Comparison of ENCODE assay signal across 29 cellular contexts in the genomic region with DNA sequence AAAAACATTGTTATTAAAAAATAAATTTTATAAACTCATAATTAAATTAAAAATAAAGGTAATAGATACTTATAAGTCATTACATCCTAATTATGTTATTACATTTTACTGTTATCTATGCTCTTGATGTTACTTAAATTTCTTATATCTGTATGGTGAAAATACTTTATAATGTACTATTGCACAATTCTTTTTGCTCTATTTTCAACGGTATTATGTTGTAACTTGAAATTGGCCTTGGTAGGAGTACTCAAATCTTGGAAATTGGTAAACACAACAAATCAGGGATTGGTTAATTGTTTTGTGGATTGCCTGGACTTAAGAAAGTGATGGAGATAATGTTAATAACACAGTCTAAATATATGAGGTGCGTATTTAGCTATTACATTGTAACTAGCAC.
"Had no signal": no experiment of that assay in that cellular context is flagged by ENCODE, and none has a peak within 500 bp of the region (broad histone marks: within the 10 kb centered on the region; RNA-seq: fewer than 3 reads in every experiment).

No MANE protein-coding gene starts in this region.

- H3K27me3 ChIP-seq: brain microvascular endothelial cell, gastrocnemius medialis, heart left ventricle had no signal

- H3K4me3 ChIP-seq: gastrocnemius medialis, heart left ventricle had no signal

- FAIRE-seq: astrocyte, bronchial epithelial cell had no signal

- ATAC-seq: activated naive CD4-positive, alpha-beta T cell treated with anti-CD3 and anti-CD28 coated beads, Interleukin-2, amount 50 U/mL, for 72 hours; activated T-cell treated with anti-CD3 and anti-CD28 coated beads, Interleukin-2, amount 50 U/mL, for 72 hours; esophagus mucosa; gastrocnemius medialis; heart left ventricle; WTC11 had no signal

- H3K9me3 ChIP-seq: gastrocnemius medialis, heart left ventricle had no signal

- H3K4me1 ChIP-seq: gastrocnemius medialis, heart left ventricle had no signal

- H3K36me3 ChIP-seq: brain microvascular endothelial cell, gastrocnemius medialis, heart left ventricle had no signal

- H3K27ac ChIP-seq: brain microvascular endothelial cell, gastrocnemius medialis, heart left ventricle, VCaP had no signal

- DNase-seq: activated CD4-positive, alpha-beta memory T cell treated with anti-CD3 and anti-CD28 coated beads, Interleukin-2, amount 10 ng/mL, durations not matched to agents 7 days and 5 days; activated CD4-positive, alpha-beta T cell treated with anti-CD3 and anti-CD28 coated beads for 1 hour; activated CD4-positive, alpha-beta T cell treated with anti-CD3 and anti-CD28 coated beads for 4 hours; activated CD4-positive, alpha-beta T cell treated with anti-CD3 and anti-CD28 coated beads, Interleukin-2, amount 10 ng/mL, durations not matched to agents 7 days and 5 days; activated CD4-positive, alpha-beta T cell treated with anti-CD3 and anti-CD28 coated beads, Interleukin-2, amount 50 U/mL, for 4 hours; activated CD8-positive, alpha-beta memory T cell treated with anti-CD3 and anti-CD28 coated beads, Interleukin-2, amount 50 U/mL, for 48 hours; activated gamma-delta T cell; activated naive CD4-positive, alpha-beta T cell; activated naive CD4-positive, alpha-beta T cell treated with anti-CD3 and anti-CD28 coated beads, Interleukin-2, amount 10 ng/mL, durations not matched to agents 7 days and 5 days; activated naive CD8-positive, alpha-beta T cell treated with anti-CD3 and anti-CD28 coated beads, Interleukin-2, amount 10 ng/mL, durations not matched to agents 7 days and 5 days; activated T-cell treated with anti-CD3 and anti-CD28 coated beads for 4 hours; activated T-cell treated with anti-CD3 and anti-CD28 coated beads, Interleukin-2, amount 50 U/mL, for 24 hours; activated T-cell treated with anti-CD3 and anti-CD28 coated beads, Interleukin-2, amount 50 U/mL, for 72 hours; amniotic stem cell; anterior cingulate cortex; brain microvascular endothelial cell; effector CD8-positive, alpha-beta T cell; endodermal cell; foreskin fibroblast; gastrocnemius medialis; glutamatergic neuron; heart left ventricle; T-helper 2 cell had no signal
